24 cellular contexts compared by ENCODE assay signal in the genomic region with DNA sequence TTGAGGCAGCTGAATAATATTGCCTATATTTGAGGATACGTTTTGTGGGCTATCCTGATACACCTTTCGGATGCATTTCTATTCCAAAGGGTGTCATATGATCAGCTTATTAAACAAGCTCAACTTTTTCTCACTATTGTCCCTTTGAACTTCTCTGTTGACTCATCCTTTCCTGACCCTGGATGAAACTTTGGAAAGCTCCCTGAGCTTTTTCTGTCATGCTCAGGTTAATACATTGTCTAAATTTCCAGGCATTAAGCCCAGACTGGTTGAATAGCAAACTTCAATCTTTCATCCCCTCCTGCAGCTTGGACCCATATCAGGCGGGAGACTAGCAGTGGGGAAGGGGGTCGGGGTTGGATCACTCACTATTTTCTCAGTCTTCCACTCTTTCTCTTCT.
"Had no signal": no experiment of that assay in that cellular context is flagged by ENCODE, and none has a peak within 500 bp of the region (broad histone marks: within the 10 kb centered on the region; RNA-seq: fewer than 3 reads in every experiment).

No MANE protein-coding gene starts in this region.

- H3K4me3 Mint-ChIP-seq: activated CD4-positive, alpha-beta T cell treated with anti-CD3 and anti-CD28 coated beads, Interleukin-2, amount 10 ng/mL, durations not matched to agents 24 days and 14 days; activated CD8-positive, alpha-beta T cell treated with anti-CD3 and anti-CD28 coated beads, Interleukin-2, amount 10 ng/mL, durations not matched to agents 7 days and 5 days; activated naive CD8-positive, alpha-beta T cell treated with anti-CD3 and anti-CD28 coated beads, Interleukin-2, amount 10 ng/mL, durations not matched to agents 7 days and 5 days; activated T-cell treated with anti-CD3 and anti-CD28 coated beads, Interleukin-2, amount 50 U/mL, for 24 hours; naive thymus-derived CD8-positive, alpha-beta T cell; stimulated activated effector memory CD8-positive, alpha-beta T cell treated with anti-CD3 and anti-CD28 coated beads, Interleukin-12 subunit alpha, Interleukin-12 subunit beta, amount 100 ng/mL, for 72 hours; T-cell had no signal

- H3K27ac Mint-ChIP-seq: activated CD4-positive, alpha-beta T cell treated with anti-CD3 and anti-CD28 coated beads, Interleukin-2, amount 10 ng/mL, durations not matched to agents 24 days and 14 days; activated CD8-positive, alpha-beta T cell treated with anti-CD3 and anti-CD28 coated beads, Interleukin-2, amount 10 ng/mL, durations not matched to agents 7 days and 5 days; activated naive CD8-positive, alpha-beta T cell treated with anti-CD3 and anti-CD28 coated beads, Interleukin-2, amount 10 ng/mL, durations not matched to agents 7 days and 5 days; activated T-cell treated with anti-CD3 and anti-CD28 coated beads, Interleukin-2, amount 50 U/mL, for 24 hours; activated T-helper 2 cell treated with anti-CD3 and anti-CD28 coated beads, Interferon-gamma antibody, Interleukin-2, Interleukin-4, amounts not matched to agents 10 μg/mL and 5 μg/mL and 100 μg/mL, durations not matched to agents 14 hours and 24 hours and 36 hours; stimulated activated effector memory CD8-positive, alpha-beta T cell treated with anti-CD3 and anti-CD28 coated beads, Interleukin-12 subunit alpha, Interleukin-12 subunit beta, amount 100 ng/mL, for 72 hours; T-cell had no signal

- H3K36me3 Mint-ChIP-seq: activated naive CD8-positive, alpha-beta T cell treated with anti-CD3 and anti-CD28 coated beads, Interleukin-2, amount 10 ng/mL, durations not matched to agents 7 days and 5 days; naive thymus-derived CD8-positive, alpha-beta T cell; stimulated activated effector memory CD8-positive, alpha-beta T cell treated with anti-CD3 and anti-CD28 coated beads, Interleukin-12 subunit alpha, Interleukin-12 subunit beta, amount 100 ng/mL, for 72 hours; T-cell had no signal

- H3K4me3 ChIP-seq: left ventricle myocardium inferior, pancreas, smooth muscle cell, testis, upper lobe of left lung had no signal

- H3K9me3 Mint-ChIP-seq: activated CD4-positive, alpha-beta T cell treated with anti-CD3 and anti-CD28 coated beads, Interleukin-2, amount 10 ng/mL, durations not matched to agents 24 days and 14 days; activated T-cell treated with anti-CD3 and anti-CD28 coated beads, Interleukin-2, amount 50 U/mL, for 24 hours; activated T-helper 2 cell treated with anti-CD3 and anti-CD28 coated beads, Interferon-gamma antibody, Interleukin-2, Interleukin-4, amounts not matched to agents 10 μg/mL and 5 μg/mL and 100 μg/mL, durations not matched to agents 14 hours and 24 hours and 36 hours; stimulated activated effector memory CD8-positive, alpha-beta T cell treated with anti-CD3 and anti-CD28 coated beads, Interleukin-12 subunit alpha, Interleukin-12 subunit beta, amount 100 ng/mL, for 72 hours had no signal

- H3K4me1 Mint-ChIP-seq: activated CD4-positive, alpha-beta T cell treated with anti-CD3 and anti-CD28 coated beads, Interleukin-2, amount 10 ng/mL, durations not matched to agents 24 days and 14 days; activated naive CD8-positive, alpha-beta T cell treated with anti-CD3 and anti-CD28 coated beads, Interleukin-2, amount 10 ng/mL, durations not matched to agents 7 days and 5 days; naive thymus-derived CD8-positive, alpha-beta T cell; stimulated activated effector memory CD8-positive, alpha-beta T cell treated with anti-CD3 and anti-CD28 coated beads, Interleukin-12 subunit alpha, Interleukin-12 subunit beta, amount 100 ng/mL, for 72 hours; T-cell had no signal

- DNase-seq: activated CD4-positive, alpha-beta T cell treated with anti-CD3 and anti-CD28 coated beads, Interleukin-2, amount 10 ng/mL, durations not matched to agents 24 days and 14 days; activated CD8-positive, alpha-beta T cell treated with anti-CD3 and anti-CD28 coated beads, Interleukin-2, amount 10 ng/mL, durations not matched to agents 7 days and 5 days; activated naive CD4-positive, alpha-beta T cell treated with Interleukin-2 at 50 U/mL for 16 hours; activated naive CD8-positive, alpha-beta T cell treated with anti-CD3 and anti-CD28 coated beads, Interleukin-2, amount 10 ng/mL, durations not matched to agents 7 days and 5 days; activated T-cell treated with anti-CD3 and anti-CD28 coated beads, Interleukin-2, amount 50 U/mL, for 24 hours; amygdala; cortex of kidney; effector memory CD4-positive, alpha-beta T cell; foreskin melanocyte; glutamatergic neuron; hippocampal formation; left ventricle myocardium inferior; mesendoderm; naive thymus-derived CD8-positive, alpha-beta T cell; pancreas; SK-N-SH; stimulated activated CD4-positive, alpha-beta T cell treated with anti-CD3 and anti-CD28 coated beads, Interleukin-4, amount 100 ng/mL, for 24 hours; T-cell; testis; upper lobe of left lung had no signal

- ATAC-seq: activated CD8-positive, alpha-beta T cell treated with anti-CD3 and anti-CD28 coated beads, Interleukin-2, amount 10 ng/mL, durations not matched to agents 7 days and 5 days; naive thymus-derived CD8-positive, alpha-beta T cell; pancreas; sciatic nerve; stimulated activated effector memory CD8-positive, alpha-beta T cell treated with anti-CD3 and anti-CD28 coated beads, Interleukin-12 subunit alpha, Interleukin-12 subunit beta, amount 100 ng/mL, for 72 hours; T-cell had no signal
